ENCODE assay signal across 9 cellular contexts in genomic region chr7:27149817-27150567, GRCh38. TPM values are rescaled to one million over a fixed set of nuclear protein-coding genes. Genes with fewer than 3 reads are reported as not detected.
DNase-seq lines count a peak whose midpoint lies in the region; ATAC-seq and TF ChIP-seq lines count a peak whose summit lies in the region.
"Had no signal": no experiment of that assay in that cellular context is flagged by ENCODE, and none has a peak within 500 bp of the region (broad histone marks: within the 10 kb centered on the region; RNA-seq: fewer than 3 reads in every experiment).

No MANE protein-coding gene starts in this region.

- H3K27me3 Mint-ChIP-seq in stimulated activated memory B cell treated with anti-CD40 and anti-IgM and Interleukin-4, amounts not matched to agents 10 μg/mL and 1 μg/mL and 100 μg/mL, for 72 hours, result peaks cover 99% of the 10 kb centered on the region

- peak overlapping the region; percentile 83 for H3K4me3 ChIP-seq in OCI-LY3 (ENCODE audit: low read length)

- no peaks in the 10 kb centered on the region for H3K36me3 ChIP-seq in OCI-LY3 (replicated peaks; ENCODE audit: low read depth, low read length)
- H3K36me3 ChIP-seq: thyroid gland had no signal

- H2AFZ ChIP-seq in OCI-LY3 (ENCODE audit: low read depth, low read length), result peak overlapping the region; percentile 43; the same call in 1 of the 2 replicates

- H3K36me3 Mint-ChIP-seq in stimulated activated memory B cell treated with anti-CD40 and anti-IgM and Interleukin-4, amounts not matched to agents 10 μg/mL and 1 μg/mL and 100 μg/mL, for 72 hours, result peaks cover 4% of the 10 kb centered on the region

- no peaks in the 10 kb centered on the region for H3K9me3 ChIP-seq in OCI-LY3 (ENCODE audit: insufficient read depth, low read length)
- H3K9me3 ChIP-seq: thyroid gland had no signal

- peak overlapping the region; percentile 14 for H3K27ac Mint-ChIP-seq in stimulated activated memory B cell treated with anti-CD40 and anti-IgM and Interleukin-4, amounts not matched to agents 10 μg/mL and 1 μg/mL and 100 μg/mL, for 72 hours

- H4K20me1 ChIP-seq in OCI-LY3 (ENCODE audit: insufficient read depth, low read length), result no peaks in the 10 kb centered on the region

- peak overlapping the region; percentile 28 for H3K27ac ChIP-seq in OCI-LY3 (ENCODE audit: low read length)
- peak overlapping the region; percentile 65 for H3K27ac ChIP-seq in foreskin keratinocyte
- H3K27ac ChIP-seq: thyroid gland had no signal

- TF ChIP-seq CTCF in OCI-LY3 (IDR thresholded peaks at IDR 0.05; ENCODE audit: low read depth, low read length), result no peak
- no peak for TF ChIP-seq CTCF in foreskin keratinocyte (conservative IDR thresholded peaks at IDR 0.05)

- DNase-seq in NCI-H510A treated with DMSO at 0.1 percent for 48 hours (lab: John Stamatoyannopoulos, UW) (peak; percentile 64), NCI-H510A (lab: John Stamatoyannopoulos, UW) (no peak), foreskin keratinocyte (peak in 1 of 2 donors; percentile 13), SIG-M5 (lab: John Stamatoyannopoulos, UW) (no peak), HuH-7.5 (ENCODE audit: low spot score) (no peak), H4 (ENCODE audit: low spot score) (no peak)

- H3K4me1 Mint-ChIP-seq in stimulated activated memory B cell treated with anti-CD40 and anti-IgM and Interleukin-4, amounts not matched to agents 10 μg/mL and 1 μg/mL and 100 μg/mL, for 72 hours, result peaks cover 43% of the 10 kb centered on the region

- ATAC-seq in foreskin keratinocyte, result no peak
- ATAC-seq in stimulated activated memory B cell treated with anti-CD40 and anti-IgM and Interleukin-4, amounts not matched to agents 10 μg/mL and 1 μg/mL and 100 μg/mL, for 72 hours, result no peak

- peaks cover 3% of the 10 kb centered on the region for H3K9me3 Mint-ChIP-seq in stimulated activated memory B cell treated with anti-CD40 and anti-IgM and Interleukin-4, amounts not matched to agents 10 μg/mL and 1 μg/mL and 100 μg/mL, for 72 hours

- H3K4me3 Mint-ChIP-seq in stimulated activated memory B cell treated with anti-CD40 and anti-IgM and Interleukin-4, amounts not matched to agents 10 μg/mL and 1 μg/mL and 100 μg/mL, for 72 hours, result peak overlapping the region; percentile 75

- H3K79me2 ChIP-seq in OCI-LY3 (ENCODE audit: low read length), result peaks cover 12% of the 10 kb centered on the region

- no peaks in the 10 kb centered on the region for H3K27me3 ChIP-seq in OCI-LY3 (ENCODE audit: low read depth, low read length)
- no peaks in the 10 kb centered on the region for H3K27me3 ChIP-seq in foreskin keratinocyte

- H3K4me1 ChIP-seq in OCI-LY3 (ENCODE audit: low read length), result peaks cover 10% of the 10 kb centered on the region; the same call in 1 of the 2 replicates
- peaks cover 12% of the 10 kb centered on the region for H3K4me1 ChIP-seq in foreskin keratinocyte

- H3K9ac ChIP-seq in OCI-LY3 (ENCODE audit: low read length), result peak overlapping the region; percentile 72

- peak overlapping the region; percentile 97 for H3K4me2 ChIP-seq in OCI-LY3 (ENCODE audit: low read length)

RNA-seq across cellular contexts. Expression of gene HOXA3, which starts 2.4 kb away (rescaled TPM):
- 1.2 and 2.1 TPM in 2 replicates for total RNA-seq in foreskin keratinocyte
- polyA plus RNA-seq in foreskin keratinocyte, result 1.0 and 1.4 TPM in 2 replicates
- 1.1 and 5.5 TPM in 2 replicates for total RNA-seq in H4 (2014; rRNA removed; shearing (Covaris generic))

RNA-seq across cellular contexts. Expression of gene HOXA6, which starts 2.4 kb away (rescaled TPM):
- 2.6 and 3.4 TPM in 2 replicates for total RNA-seq in foreskin keratinocyte
- polyA plus RNA-seq in foreskin keratinocyte, result 0.31 and 0.40 TPM in 2 replicates
- 0.64 and 0.70 TPM in 2 replicates for total RNA-seq in H4 (2014; rRNA removed; shearing (Covaris generic))

RNA-seq across cellular contexts. Expression of gene HOXA7, which starts 6.5 kb away (rescaled TPM):
- 13.1 and 13.3 TPM in 2 replicates for total RNA-seq in foreskin keratinocyte
- polyA plus RNA-seq in foreskin keratinocyte, result 14.5 and 15.6 TPM in 2 replicates
- 2.0 and 2.2 TPM in 2 replicates for total RNA-seq in H4 (2014; rRNA removed; shearing (Covaris generic))

RNA-seq across cellular contexts. Expression of gene HOXA5, which starts 6.5 kb away (rescaled TPM):
- 3.8 and 4.3 TPM in 2 replicates for total RNA-seq in foreskin keratinocyte
- 2.4 and 3.0 TPM in 2 replicates for polyA plus RNA-seq in foreskin keratinocyte
- 3.6 and 8.0 TPM in 2 replicates for total RNA-seq in H4 (2014; rRNA removed; shearing (Covaris generic))

RNA-seq across cellular contexts. Expression of gene HOXA9, which starts 15.3 kb away (rescaled TPM):
- 47.3 and 59.7 TPM in 2 replicates for total RNA-seq in foreskin keratinocyte
- polyA plus RNA-seq in foreskin keratinocyte, result 34.9 and 51.1 TPM in 2 replicates
- 0.17 and 0.18 TPM in 2 replicates for total RNA-seq in H4 (2014; rRNA removed; shearing (Covaris generic))
